1 cellular context compared by ENCODE assay signal in the genomic region with DNA sequence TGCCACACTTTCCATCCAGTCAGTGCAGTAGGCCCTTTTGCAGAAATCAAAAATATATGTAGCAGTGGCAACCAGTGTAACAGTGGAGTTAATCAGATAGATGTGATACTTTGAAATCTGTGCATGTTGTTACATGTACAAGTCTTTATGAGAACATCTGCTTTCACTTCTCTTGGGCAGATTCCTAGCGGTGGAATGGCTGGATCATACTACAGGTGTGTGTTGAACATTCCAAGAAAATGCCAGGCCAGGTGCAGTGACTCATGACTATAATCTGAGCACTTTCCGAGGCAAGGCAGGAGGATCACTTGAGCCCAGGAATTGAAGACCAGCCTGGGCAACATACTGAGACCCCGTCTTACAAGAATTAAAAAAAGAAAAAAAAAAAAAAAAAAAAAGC.
TF ChIP-seq lines count a peak whose summit lies in the region.

No MANE protein-coding gene starts in this region.

TF ChIP-seq in GM12878, 131 proteins besides CTCF, POLR2A, EP300 and RAD21:
- TF ChIP-seq ESRRA (IDR thresholded peaks at IDR 0.05; ENCODE audit: low read length): no peak
- no peak for TF ChIP-seq ZNF384 (IDR thresholded peaks at IDR 0.05; ENCODE audit: borderline replicate concordance, low read depth, low read length)
- no peak for TF ChIP-seq JUND (IDR thresholded peaks at IDR 0.05; ENCODE audit: low read depth, low read length)
- TF ChIP-seq YBX1 (IDR thresholded peaks at IDR 0.05): no peak
- no peak for TF ChIP-seq SUZ12 (IDR thresholded peaks at IDR 0.05; ENCODE audit: unreplicated experiment)
- no peak for TF ChIP-seq RUNX3 (IDR thresholded peaks at IDR 0.05; ENCODE audit: low read length)
- TF ChIP-seq TAF1 (IDR thresholded peaks at IDR 0.05; ENCODE audit: borderline replicate concordance, low read depth, low read length): no peak
- TF ChIP-seq HDGF (IDR thresholded peaks at IDR 0.05): no peak
- TF ChIP-seq HDAC6 (IDR thresholded peaks at IDR 0.05; ENCODE audit: unreplicated experiment): no peak
- no peak for TF ChIP-seq GATAD2B (conservative IDR thresholded peaks at IDR 0.05; ENCODE audit: low read depth)
